Comparison of ENCODE assay signal across 24 cellular contexts in genomic region chr10:35466661-35467060, GRCh38.
"Had no signal": no experiment of that assay in that cellular context is flagged by ENCODE, and none has a peak within 500 bp of the region (broad histone marks: within the 10 kb centered on the region; RNA-seq: fewer than 3 reads in every experiment).

No MANE protein-coding gene starts in this region.

- H3K27ac Mint-ChIP-seq: nephron; stimulated activated naive B cell treated with anti-CD40 and anti-IgM and Interleukin-4, amounts not matched to agents 10 μg/mL and 1 μg/mL and 100 μg/mL, for 72 hours; type B pancreatic cell had no signal

- H3K4me3 Mint-ChIP-seq: naive thymus-derived CD8-positive, alpha-beta T cell; nephron; neural crest cell; stimulated activated naive B cell treated with anti-CD40 and anti-IgM and Interleukin-4, amounts not matched to agents 10 μg/mL and 1 μg/mL and 100 μg/mL, for 72 hours; type B pancreatic cell had no signal

- H3K27me3 ChIP-seq: neutrophil, stomach, suprapubic skin, tibial nerve, uterus had no signal

- H3K27me3 Mint-ChIP-seq: naive thymus-derived CD8-positive, alpha-beta T cell; stimulated activated naive B cell treated with anti-CD40 and anti-IgM and Interleukin-4, amounts not matched to agents 10 μg/mL and 1 μg/mL and 100 μg/mL, for 72 hours; type B pancreatic cell had no signal

- H3K9me3 ChIP-seq: lower lobe of right lung, neutrophil, psoas muscle, stomach, suprapubic skin, tibial nerve, uterus had no signal

- H2AFZ ChIP-seq: parathyroid adenoma had no signal

- H3K9ac ChIP-seq: parathyroid adenoma had no signal

- DNase-seq: islet precursor cell; lower lobe of right lung; mammary epithelial cell; mesenchymal stem cell; naive thymus-derived CD8-positive, alpha-beta T cell; occipital lobe; psoas muscle; stimulated activated CD4-positive, alpha-beta T cell treated with anti-CD3 and anti-CD28 coated beads, Interleukin-12 subunit alpha, Interleukin-12 subunit beta, amount 100 ng/mL, for 4 hours; stimulated activated CD4-positive, alpha-beta T cell treated with anti-CD3 and anti-CD28 coated beads, Interleukin-15, amount 100 ng/mL, for 24 hours; stimulated activated CD4-positive, alpha-beta T cell treated with anti-CD3 and anti-CD28 coated beads, Interleukin-2, amount 100 ng/mL, for 24 hours; stimulated activated CD4-positive, alpha-beta T cell treated with anti-CD3 and anti-CD28 coated beads, Interleukin-4, amount 100 ng/mL, for 1 hour; stimulated activated naive B cell treated with anti-CD40 and anti-IgM and Interleukin-4, amounts not matched to agents 10 μg/mL and 1 μg/mL and 100 μg/mL, for 72 hours; stimulated activated naive CD8-positive, alpha-beta T cell treated with anti-CD3 and anti-CD28 coated beads, Interleukin-15, Interleukin-2, amounts not matched to agents 100 U/mL and 50 U/mL, for 24 hours; stomach; uterus had no signal

- H3K27ac ChIP-seq: lower lobe of right lung, parathyroid adenoma, psoas muscle, skin epidermis, stomach, suprapubic skin, tibial nerve, uterus had no signal

- ATAC-seq: lower lobe of right lung; naive thymus-derived CD8-positive, alpha-beta T cell; psoas muscle; sciatic nerve; stimulated activated naive B cell treated with anti-CD40 and anti-IgM and Interleukin-4, amounts not matched to agents 10 μg/mL and 1 μg/mL and 100 μg/mL, for 72 hours; stimulated activated naive CD8-positive, alpha-beta T cell treated with anti-CD3 and anti-CD28 coated beads, Interleukin-15, Interleukin-2, amounts not matched to agents 100 U/mL and 50 U/mL, for 24 hours had no signal

- H3K9me3 Mint-ChIP-seq: naive thymus-derived CD8-positive, alpha-beta T cell; nephron; neural crest cell; stimulated activated naive B cell treated with anti-CD40 and anti-IgM and Interleukin-4, amounts not matched to agents 10 μg/mL and 1 μg/mL and 100 μg/mL, for 72 hours; type B pancreatic cell had no signal

- H3K36me3 Mint-ChIP-seq: naive thymus-derived CD8-positive, alpha-beta T cell; stimulated activated naive B cell treated with anti-CD40 and anti-IgM and Interleukin-4, amounts not matched to agents 10 μg/mL and 1 μg/mL and 100 μg/mL, for 72 hours; type B pancreatic cell had no signal

- H3K4me3 ChIP-seq: lower lobe of right lung, psoas muscle, skin epidermis, stomach, suprapubic skin, tibial nerve, uterus had no signal

- H3K36me3 ChIP-seq: lower lobe of right lung, neutrophil, stomach, suprapubic skin, tibial nerve, uterus had no signal
